ENCODE assay signal across 15 cellular contexts in the genomic region with DNA sequence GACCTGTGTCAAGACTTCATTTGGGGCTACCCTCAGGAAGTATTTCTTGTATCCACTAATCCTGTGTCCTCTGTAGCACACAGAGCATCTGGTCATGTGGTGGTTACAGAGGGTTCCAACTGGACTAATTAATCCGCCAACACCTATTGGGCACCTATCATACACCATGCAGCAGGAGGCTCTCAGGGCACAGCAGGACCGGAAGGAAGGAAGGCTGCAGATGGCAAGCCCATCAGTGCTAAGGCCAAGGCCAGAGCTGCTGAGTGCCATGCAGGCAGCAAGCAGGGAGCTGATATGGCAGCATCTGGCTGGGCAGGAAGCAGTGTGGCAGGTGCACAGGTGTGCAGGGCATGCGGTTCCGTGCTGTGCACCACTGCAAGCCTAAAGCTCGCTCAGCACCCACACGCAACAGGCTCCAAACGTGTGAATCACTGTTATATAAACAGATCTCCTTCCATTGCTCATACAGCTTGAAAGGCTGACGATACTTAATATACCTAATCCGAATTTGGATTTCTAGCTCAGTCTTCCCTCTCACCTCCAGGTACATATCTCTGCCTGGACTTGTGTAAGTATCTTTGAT.
DNase-seq lines count a peak whose midpoint lies in the region; ATAC-seq, FAIRE-seq and TF ChIP-seq lines count a peak whose summit lies in the region.
"Had no signal": no experiment of that assay in that cellular context is flagged by ENCODE, and none has a peak within 500 bp of the region (broad histone marks: within the 10 kb centered on the region; RNA-seq: fewer than 3 reads in every experiment).

No MANE protein-coding gene starts in this region.

- TF ChIP-seq POLR2A in GM12891 (IDR thresholded peaks at IDR 0.05; ENCODE audit: low read depth, low read length): no peak

- H3K27ac ChIP-seq in PC-3 (ENCODE audit: low read length): no peak overlapping the region
- H3K27ac ChIP-seq: skin epidermis, VCaP had no signal

- H3K36me3 ChIP-seq in PC-3 (ENCODE audit: low read depth, low read length): no peaks in the 10 kb centered on the region

- FAIRE-seq in GM12891 (lab: Jason Lieb, UNC): no peak

- CTCF ChIA-PET in PC-3 (lab: Charles Lee) (interaction anchor here (0.5 kb wide), 1 partner anchor 14 kb away, joined by 3 read pairs; no protein-coding TSS in a partner anchor), GM10248 (lab: Yijun Ruan, JAX) (interaction anchor here (0.7 to 0.9 kb wide), 2 partner anchors 12 to 45 kb away, joined by 3 read pairs; no protein-coding TSS in a partner anchor)

- no peaks in the 10 kb centered on the region for H3F3A ChIP-seq in PC-3 (ENCODE audit: low read length, unreplicated experiment)

- H2AFZ ChIP-seq in PC-3 (ENCODE audit: low read length): no peak overlapping the region

- H3K4me2 ChIP-seq in PC-3 (ENCODE audit: low read length): peak overlapping the region; percentile 42

- ATAC-seq in Right ventricle myocardium superior (ENCODE audit: poor library complexity) (peak; percentile 17), PC-3 (peak; percentile 95), GM21381 (IDR thresholded peaks at IDR 0.05; ENCODE audit: unreplicated experiment) (no peak)
- ATAC-seq: stimulated activated naive CD8-positive, alpha-beta T cell treated with anti-CD3 and anti-CD28 coated beads, Interleukin-15, Interleukin-2, amounts not matched to agents 100 U/mL and 50 U/mL, for 24 hours had no signal

- no peaks in the 10 kb centered on the region for H4K20me1 ChIP-seq in PC-3 (ENCODE audit: low read length)

- no peak for TF ChIP-seq CTCF in PC-3 (conservative IDR thresholded peaks at IDR 0.05; ENCODE audit: low read depth, low read length)
- TF ChIP-seq CTCF in GM10248 (IDR thresholded peaks at IDR 0.05; ENCODE audit: control extremely low read depth, extremely low read depth, low read depth, missing control alignments): no peak

- H3K9me3 ChIP-seq in PC-3 (ENCODE audit: low read length): no peaks in the 10 kb centered on the region

- H3K9me2 ChIP-seq in PC-3 (replicated peaks; ENCODE audit: low read length): no peaks in the 10 kb centered on the region

- H3K9ac ChIP-seq in PC-3 (ENCODE audit: low read length): no peak overlapping the region

- no TSS peak for BruUV-seq in PC-3 (replicated peaks; lab: Mats Ljungman, UMichigan)

- no peak overlapping the region for H3K4me3 ChIP-seq in PC-3 (ENCODE audit: low read length)
- H3K4me3 ChIP-seq: skin epidermis had no signal

- H3K27me3 ChIP-seq in PC-3 (ENCODE audit: low read length): peaks cover 1% of the 10 kb centered on the region; the same call in 1 of the 2 replicates

- intact Hi-C loops in Right ventricle myocardium superior (cut with DNase I) (no loop called here), cardiac septum (cut with DNase I) (no loop called here), PC-3 (cut with micrococcal nuclease) (no loop called here), posterior vena cava (cut with DNase I) (no loop called here)

- no peak for DNase-seq in Right ventricle myocardium superior
- DNase-seq in cardiac septum (ENCODE audit: low spot score): no peak
- DNase-seq in PC-3: peak; percentile 79
- peak; percentile 30 for DNase-seq in iris pigment epithelial cell (ENCODE audit: low read depth)
- DNase-seq in GM10248 (ENCODE audit: extremely low spot score): no peak
- no peak for DNase-seq in GM12891 (ENCODE audit: insufficient read length, low spot score)
- DNase-seq in posterior vena cava (ENCODE audit: low spot score): no peak
- DNase-seq: activated naive CD4-positive, alpha-beta T cell; effector CD4-positive, alpha-beta T cell; Karpas-422; NCI-H187 treated with DMSO at 0.1 percent for 48 hours; stimulated activated naive CD8-positive, alpha-beta T cell treated with anti-CD3 and anti-CD28 coated beads, Interleukin-15, Interleukin-2, amounts not matched to agents 100 U/mL and 50 U/mL, for 24 hours had no signal

- POLR2A ChIA-PET in PC-3 (lab: Charles Lee; ENCODE audit: unreplicated experiment) (interaction anchor here (0.6 kb wide), 1 partner anchor 12 kb away, joined by 3 read pairs; no protein-coding TSS in a partner anchor), GM10248 (lab: Yijun Ruan, JAX) (no interaction called here)

- peaks cover 11% of the 10 kb centered on the region for H3K4me1 ChIP-seq in PC-3 (ENCODE audit: insufficient read depth, low read length)

- H3K79me2 ChIP-seq in PC-3 (ENCODE audit: low read length): no peaks in the 10 kb centered on the region

TF ChIP-seq in GM12891, 5 proteins besides CTCF, POLR2A, EP300 and RAD21:
- TF ChIP-seq POLR2AphosphoS5 (IDR thresholded peaks at IDR 0.05; ENCODE audit: low read depth, low read length): no peak
- no peak for TF ChIP-seq POU2F2 (IDR thresholded peaks at IDR 0.05; ENCODE audit: low read depth, low read length)
- TF ChIP-seq SPI1 (IDR thresholded peaks at IDR 0.05; ENCODE audit: low read depth, low read length): no peak
- no peak for TF ChIP-seq TAF1 (IDR thresholded peaks at IDR 0.05; ENCODE audit: low read depth, low read length)
- no peak for TF ChIP-seq PAX5 (IDR thresholded peaks at IDR 0.05; ENCODE audit: insufficient read depth, low read length, severe bottlenecking)

Comparison
In these comparisons a context has a peak if more than half of its experiments do, and no peak if none do; other contexts are left out.
1. DNase-seq: peak in PC-3 (single experiment) and iris pigment epithelial cell (single experiment); none in Right ventricle myocardium superior (single experiment), cardiac septum (single experiment), GM10248 (single experiment), GM12891 (single experiment) and posterior vena cava (single experiment).